ENCODE assay signal across 1 cellular context in genomic region chr10:44975487-44976331, GRCh38.
TF ChIP-seq lines count a peak whose summit lies in the region.

No MANE protein-coding gene starts in this region.

TF ChIP-seq in GM12878, 131 proteins besides CTCF, POLR2A, EP300 and RAD21 (continued from another document):
- no peak for TF ChIP-seq ZBTB11 (CRISPR knock-in tag; IDR thresholded peaks at IDR 0.05)
- peak; percentile 33; the same call in 1 of the 2 replicates for TF ChIP-seq IKZF1 (conservative IDR thresholded peaks at IDR 0.05)
- peak; percentile 83 for TF ChIP-seq RUNX3 (IDR thresholded peaks at IDR 0.05; ENCODE audit: low read length)
- TF ChIP-seq CBFB (IDR thresholded peaks at IDR 0.05; ENCODE audit: low read depth): 0 out of 2 replicates have a peak, but pooled peaks have one; percentile 24
- peak; percentile 17 for TF ChIP-seq RELA (IDR thresholded peaks at IDR 0.05; ENCODE audit: borderline replicate concordance, partially characterized antibody)
- TF ChIP-seq MEF2B (IDR thresholded peaks at IDR 0.05; ENCODE audit: partially characterized antibody, poor library complexity, severe bottlenecking): peak; percentile 76
- TF ChIP-seq EED (IDR thresholded peaks at IDR 0.05; ENCODE audit: low read depth): peak; percentile 51
- no peak for TF ChIP-seq POLR2AphosphoS5 (IDR thresholded peaks at IDR 0.05; ENCODE audit: low read length)
- TF ChIP-seq NR2F1 (conservative IDR thresholded peaks at IDR 0.05): no peak; the same call in 1 of the 2 replicates
- peak; percentile 42; the same call in 1 of the 2 replicates for TF ChIP-seq GATAD2B (conservative IDR thresholded peaks at IDR 0.05; ENCODE audit: low read depth)
- no peak for TF ChIP-seq SREBF1 (IDR thresholded peaks at IDR 0.05; ENCODE audit: low read length)
- no peak for TF ChIP-seq YY1 (IDR thresholded peaks at IDR 0.05; ENCODE audit: low read depth, low read length)
- 0 out of 2 replicates have a peak, but pooled peaks have one; percentile 50 for TF ChIP-seq ZNF687 (IDR thresholded peaks at IDR 0.05)
- TF ChIP-seq BHLHE40 (IDR thresholded peaks at IDR 0.05; ENCODE audit: borderline replicate concordance in 1 of 2, low read depth in 2 of 2, low read length in 1 of 2): 0 out of 4 replicates have a peak, but pooled peaks of 1 of the 2 experiments have one; percentile 25
